29 cellular contexts compared by ENCODE assay signal in genomic region chr9:28547469-28547981, GRCh38.
A peak's percentile ranks its signal among the peaks of the same experiment; 100 is the strongest.
DNase-seq lines count a peak whose midpoint lies in the region; ATAC-seq, FAIRE-seq and TF ChIP-seq lines count a peak whose summit lies in the region.
"Had no signal": no experiment of that assay in that cellular context is flagged by ENCODE, and none has a peak within 500 bp of the region (broad histone marks: within the 10 kb centered on the region; RNA-seq: fewer than 3 reads in every experiment).

No MANE protein-coding gene starts in this region.

- no peaks in the 10 kb centered on the region for H3F3A ChIP-seq in PC-3 (ENCODE audit: low read length, unreplicated experiment)

- H3K4me1 ChIP-seq in breast epithelium (no peaks in the 10 kb centered on the region), PC-3 (ENCODE audit: insufficient read depth, low read length) (no peaks in the 10 kb centered on the region)
- H3K4me1 ChIP-seq: BE2C, BLaER1 had no signal

- 55% methylated on average over 2 of the region's 2 CpGs for whole genome bisulfite sequencing in lower leg skin, 2 donors

- POLR2A ChIA-PET in MCF 10A (lab: Yijun Ruan, JAX): no interaction called here
- POLR2A ChIA-PET in PC-3 (lab: Charles Lee; ENCODE audit: unreplicated experiment): interaction anchor here (0.5 kb wide), 1 partner anchor 1525 kb away, joined by 9 read pairs; no protein-coding TSS in a partner anchor

- H3K9me2 ChIP-seq in PC-3 (replicated peaks; ENCODE audit: low read length): no peaks in the 10 kb centered on the region

- H3K27me3 Mint-ChIP-seq in MCF 10A (ENCODE audit: insufficient read depth, unreplicated experiment): no peaks in the 10 kb centered on the region
- H3K27me3 Mint-ChIP-seq: CD4-positive, alpha-beta memory T cell; CD4-positive, CD25-positive, alpha-beta regulatory T cell; CD8-positive, alpha-beta memory T cell had no signal

- H3K4me3 ChIP-seq in breast epithelium: no peak overlapping the region
- H3K4me3 ChIP-seq in PC-3 (ENCODE audit: low read length): no peak overlapping the region
- H3K4me3 ChIP-seq in bronchial epithelial cell (ENCODE audit: low read depth, low read length): no peak overlapping the region
- H3K4me3 ChIP-seq in lower leg skin (ENCODE audit: low read depth, poor library complexity, severe bottlenecking): no peak overlapping the region
- H3K4me3 ChIP-seq: BLaER1, GM12878 had no signal

- 0 out of 2 replicates have a peak overlapping the region, but pooled peaks have one; percentile 13 for H3K4me2 ChIP-seq in PC-3 (ENCODE audit: low read length)
- H3K4me2 ChIP-seq: BLaER1 had no signal

- H3K27me3 ChIP-seq in breast epithelium (no peaks in the 10 kb centered on the region), PC-3 (ENCODE audit: low read length) (no peaks in the 10 kb centered on the region), bronchial epithelial cell (ENCODE audit: control insufficient read depth, insufficient read depth, low read length) (no peaks in the 10 kb centered on the region)
- H3K27me3 ChIP-seq: BE2C, BLaER1 had no signal

- H3K36me3 Mint-ChIP-seq in MCF 10A (ENCODE audit: insufficient read depth, unreplicated experiment): no peaks in the 10 kb centered on the region
- H3K36me3 Mint-ChIP-seq: CD14-positive monocyte; CD4-positive, alpha-beta memory T cell; CD4-positive, CD25-positive, alpha-beta regulatory T cell; CD8-positive, alpha-beta memory T cell had no signal

- H4K20me1 ChIP-seq in PC-3 (ENCODE audit: low read length): no peaks in the 10 kb centered on the region
- H4K20me1 ChIP-seq: BLaER1 had no signal

- no peak for FAIRE-seq in bronchial epithelial cell (lab: Jason Lieb, UNC)
- FAIRE-seq: A204.1, GM12878, GM12892, GM18507 had no signal

- no peak overlapping the region for H2AFZ ChIP-seq in PC-3 (ENCODE audit: low read length)

- peaks cover 9% of the 10 kb centered on the region for H3K9me3 Mint-ChIP-seq in MCF 10A (ENCODE audit: unreplicated experiment)

- TF ChIP-seq CTCF in MCF 10A (IDR thresholded peaks at IDR 0.05; ENCODE audit: unreplicated experiment) (no peak), breast epithelium (IDR thresholded peaks at IDR 0.05) (no peak), PC-3 (conservative IDR thresholded peaks at IDR 0.05; ENCODE audit: low read depth, low read length) (no peak), bronchial epithelial cell (IDR thresholded peaks at IDR 0.05; ENCODE audit: insufficient read depth, low read length, severe bottlenecking) (no peak), lower leg skin (IDR thresholded peaks at IDR 0.05) (no peak)

- no peak overlapping the region for H3K27ac ChIP-seq in breast epithelium
- no peak overlapping the region for H3K27ac ChIP-seq in PC-3 (ENCODE audit: low read length)
- H3K27ac ChIP-seq: BLaER1 had no signal

- TF ChIP-seq POLR2A in breast epithelium (IDR thresholded peaks at IDR 0.05) (no peak), lower leg skin (IDR thresholded peaks at IDR 0.05) (no peak)

- ATAC-seq in PC-3 (peak; percentile 62; the same call in 1 of the 2 replicates), SK-N-SH treated with all-trans-retinoic acid at 6 μM for 48 hours (peak; percentile 90), GM18520 (IDR thresholded peaks at IDR 0.05; ENCODE audit: unreplicated experiment) (no peak), GM18870 (IDR thresholded peaks at IDR 0.05; ENCODE audit: unreplicated experiment) (no peak)
- ATAC-seq: GM12878 had no signal

- no peak overlapping the region for H3K4me3 Mint-ChIP-seq in MCF 10A (ENCODE audit: unreplicated experiment)
- H3K4me3 Mint-ChIP-seq: CD14-positive monocyte; CD4-positive, alpha-beta memory T cell; CD4-positive, CD25-positive, alpha-beta regulatory T cell; CD8-positive, alpha-beta memory T cell had no signal

- H3K36me3 ChIP-seq in breast epithelium: no peaks in the 10 kb centered on the region
- H3K36me3 ChIP-seq in PC-3 (ENCODE audit: low read depth, low read length): no peaks in the 10 kb centered on the region
- no peaks in the 10 kb centered on the region for H3K36me3 ChIP-seq in bronchial epithelial cell (ENCODE audit: control insufficient read depth, insufficient read depth, low read length)
- H3K36me3 ChIP-seq: BE2C, BLaER1 had no signal

- H3K79me2 ChIP-seq in PC-3 (ENCODE audit: low read length): no peaks in the 10 kb centered on the region

- intact Hi-C loops in MCF 10A (cut with micrococcal nuclease) (no loop called here), breast epithelium (cut with DNase I; ENCODE audit: low total_unique reads) (no loop called here), PC-3 (cut with micrococcal nuclease) (no loop called here), lower leg skin (cut with DNase I; ENCODE audit: low total_unique reads) (no loop called here)

- H3K4me1 Mint-ChIP-seq in MCF 10A (ENCODE audit: insufficient read depth, unreplicated experiment): peaks cover 4% of the 10 kb centered on the region
- H3K4me1 Mint-ChIP-seq: CD14-positive monocyte; CD4-positive, alpha-beta memory T cell; CD4-positive, CD25-positive, alpha-beta regulatory T cell; CD8-positive, alpha-beta memory T cell had no signal

- CTCF ChIA-PET in MCF 10A (lab: Yijun Ruan, JAX): no interaction called here
- CTCF ChIA-PET in PC-3 (lab: Charles Lee): no interaction called here

- peak; percentile 13 for DNase-seq in MCF 10A (ENCODE audit: unreplicated experiment)
- DNase-seq in breast epithelium (ENCODE audit: low spot score in 2 of 2): no peak
- DNase-seq in PC-3: peak; percentile 45
- DNase-seq in bronchial epithelial cell (ENCODE audit: low read depth): peak; percentile 12
- no peak for DNase-seq in lower leg skin (ENCODE audit: low spot score in 2 of 2)
- DNase-seq: 8988T; ACHN; BE2C; C1 segment of cervical spinal cord; CD4-positive, alpha-beta memory T cell; CD4-positive, CD25-positive, alpha-beta regulatory T cell; CD8-positive, alpha-beta memory T cell; COR-L47; DMS 273 treated with DMSO at 0.1 percent for 48 hours; DMS153; DMS53; DMS79; DND-41; EL; GDM1 had no signal

- H3K9ac ChIP-seq in PC-3 (ENCODE audit: low read length): no peak overlapping the region
- H3K9ac ChIP-seq: BLaER1 had no signal

- H3K27ac Mint-ChIP-seq in MCF 10A (ENCODE audit: low read depth, unreplicated experiment): no peak overlapping the region
- H3K27ac Mint-ChIP-seq: CD14-positive monocyte; CD4-positive, alpha-beta memory T cell; CD4-positive, CD25-positive, alpha-beta regulatory T cell; CD8-positive, alpha-beta memory T cell had no signal

- no TSS peak for BruUV-seq in MCF 10A (replicated peaks; lab: Mats Ljungman, UMichigan)
- BruUV-seq in PC-3 (replicated peaks; lab: Mats Ljungman, UMichigan): no TSS peak

- peaks cover 0 to 11% of the 10 kb centered on the region in 2 donors for H3K9me3 ChIP-seq in breast epithelium
- H3K9me3 ChIP-seq in PC-3 (ENCODE audit: low read length): no peaks in the 10 kb centered on the region
- H3K9me3 ChIP-seq: BE2C, BLaER1 had no signal

TF ChIP-seq in SK-N-SH treated with all-trans-retinoic acid at 6 μM for 48 hours, 23 proteins besides CTCF, POLR2A, EP300 and RAD21:
- TF ChIP-seq TOX (CRISPR knock-in tag; IDR thresholded peaks at IDR 0.05; ENCODE audit: borderline replicate concordance) (no peak), ZC3H10 (CRISPR knock-in tag; IDR thresholded peaks at IDR 0.05) (peak; percentile 61; the same call in 1 of the 2 replicates)

Comparison
In these comparisons a context has a peak if more than half of its experiments do, and no peak if none do; other contexts are left out.
1. DNase-seq: peak in MCF 10A (single experiment), PC-3 (single experiment) and bronchial epithelial cell (single experiment); none in breast epithelium (0 of 2) and lower leg skin (0 of 2).
2. ATAC-seq: peak in PC-3 (single experiment) and SK-N-SH treated with all-trans-retinoic acid at 6 μM for 48 hours (single experiment); none in GM18520 (single experiment) and GM18870 (single experiment).